8 cellular contexts compared by ENCODE assay signal in the genomic region with DNA sequence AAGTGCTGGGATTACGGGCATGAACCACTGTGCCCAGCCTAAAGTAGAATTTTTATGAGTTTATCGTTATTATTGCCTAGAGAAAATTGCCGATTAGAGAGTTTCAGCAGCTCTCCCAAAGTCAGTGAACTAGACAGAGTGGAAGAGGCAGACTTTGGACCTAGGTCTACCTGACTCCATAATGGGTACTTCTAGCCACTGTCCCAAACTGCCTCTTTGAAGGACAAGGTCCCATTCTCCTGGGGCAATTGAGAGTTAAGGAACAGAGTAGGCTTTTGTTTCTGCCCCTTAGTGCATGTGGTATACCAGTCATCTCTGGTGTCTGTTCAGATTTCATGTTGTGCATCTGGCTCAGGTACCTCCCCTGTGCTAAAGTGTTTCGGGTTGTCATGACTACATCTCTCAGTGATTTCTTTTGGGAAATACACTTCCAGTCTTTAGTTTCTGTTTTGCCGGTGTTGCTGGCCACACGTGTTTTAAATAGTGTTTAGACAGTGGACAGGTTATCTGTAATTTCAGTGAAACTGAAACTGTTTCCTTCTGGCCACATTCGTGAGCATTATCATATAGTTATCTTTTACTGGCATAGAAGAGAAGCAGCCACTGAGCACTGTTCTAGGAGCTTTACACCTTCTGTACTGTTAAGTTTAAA. TPM values are rescaled to one million over a fixed set of nuclear protein-coding genes. Genes with fewer than 3 reads are reported as not detected.
A peak's percentile ranks its signal among the peaks of the same experiment; 100 is the strongest.
DNase-seq lines count a peak whose midpoint lies in the region; ATAC-seq and TF ChIP-seq lines count a peak whose summit lies in the region.

No MANE protein-coding gene starts in this region.

- no peak for TF ChIP-seq POLR2A in breast epithelium (IDR thresholded peaks at IDR 0.05)

- peaks cover 6 to 9% (median 8%) of the 10 kb centered on the region in 4 donors for H3K4me1 Mint-ChIP-seq in CD4-positive, CD25-positive, alpha-beta regulatory T cell
- peaks cover 0 to 6% of the 10 kb centered on the region in 2 donors for H3K4me1 Mint-ChIP-seq in effector memory CD8-positive, alpha-beta T cell (ENCODE audit: low read depth in 2 of 2)

- peak; percentile 43 to 63 for ATAC-seq in CD4-positive, CD25-positive, alpha-beta regulatory T cell (ENCODE audit: low read depth in 2 of 2)
- ATAC-seq in GM19455 (IDR thresholded peaks at IDR 0.05; ENCODE audit: unreplicated experiment) (peak; percentile 83), HG03457 (IDR thresholded peaks at IDR 0.05; ENCODE audit: unreplicated experiment) (peak; percentile 91)
- ATAC-seq in effector memory CD8-positive, alpha-beta T cell (replicated peaks): peak; percentile 36

- H3K27me3 Mint-ChIP-seq in CD4-positive, CD25-positive, alpha-beta regulatory T cell: no peaks in the 10 kb centered on the region
- H3K27me3 Mint-ChIP-seq in effector memory CD8-positive, alpha-beta T cell: peaks cover 0 to 3% of the 10 kb centered on the region in 2 donors

- no peaks in the 10 kb centered on the region for H3K27me3 ChIP-seq in CD4-positive, CD25-positive, alpha-beta regulatory T cell (ENCODE audit: control insufficient read depth, insufficient read depth, low read length)
- no peaks in the 10 kb centered on the region for H3K27me3 ChIP-seq in breast epithelium

- H3K4me3 ChIP-seq in CD4-positive, CD25-positive, alpha-beta regulatory T cell (ENCODE audit: low read depth, low read length): peak overlapping the region; percentile 70
- peak overlapping the region in 1 of 3 donors; percentile 5 for H3K4me3 ChIP-seq in breast epithelium

- peak overlapping the region; percentile 33 to 85 (median 44) for H3K4me3 Mint-ChIP-seq in CD4-positive, CD25-positive, alpha-beta regulatory T cell
- no peak overlapping the region for H3K4me3 Mint-ChIP-seq in effector memory CD8-positive, alpha-beta T cell

- H3K27ac ChIP-seq in CD4-positive, CD25-positive, alpha-beta regulatory T cell (ENCODE audit: insufficient read depth, low read length, poor library complexity, severe bottlenecking): no peak overlapping the region
- H3K27ac ChIP-seq in breast epithelium: no peak overlapping the region

- H3K9me3 ChIP-seq in CD4-positive, CD25-positive, alpha-beta regulatory T cell (ENCODE audit: control insufficient read depth in 2 of 2, low read length in 2 of 2): no peaks in the 10 kb centered on the region
- H3K9me3 ChIP-seq in breast epithelium: no peaks in the 10 kb centered on the region

- H3K9me3 Mint-ChIP-seq in CD4-positive, CD25-positive, alpha-beta regulatory T cell: no peaks in the 10 kb centered on the region
- H3K9me3 Mint-ChIP-seq in effector memory CD8-positive, alpha-beta T cell: no peaks in the 10 kb centered on the region

- intact Hi-C loops in breast epithelium (cut with DNase I; ENCODE audit: low total_unique reads): no loop called here

- no peak for TF ChIP-seq CTCF in breast epithelium (IDR thresholded peaks at IDR 0.05)

- peak in 2 of 3 donors; percentile 6 to 54 for DNase-seq in CD4-positive, CD25-positive, alpha-beta regulatory T cell
- no peak for DNase-seq in effector memory CD8-positive, alpha-beta T cell
- no peak for DNase-seq in activated CD8-positive, alpha-beta memory T cell treated with anti-CD3 and anti-CD28 coated beads for 24 hours
- DNase-seq in NCI-H187 (lab: John Stamatoyannopoulos, UW): no peak
- no peak for DNase-seq in breast epithelium (ENCODE audit: low spot score in 2 of 2)
- no peak for DNase-seq in superior temporal gyrus (ENCODE audit: extremely low spot score)

- H3K36me3 Mint-ChIP-seq in CD4-positive, CD25-positive, alpha-beta regulatory T cell: peaks cover 2% of the 10 kb centered on the region
- H3K36me3 Mint-ChIP-seq in effector memory CD8-positive, alpha-beta T cell (ENCODE audit: insufficient read depth): no peaks in the 10 kb centered on the region

- H3K27ac Mint-ChIP-seq in CD4-positive, CD25-positive, alpha-beta regulatory T cell: peak overlapping the region in 2 of 3 donors; percentile 19 to 59
- H3K27ac Mint-ChIP-seq in effector memory CD8-positive, alpha-beta T cell: no peak overlapping the region

- no peaks in the 10 kb centered on the region for H3K4me1 ChIP-seq in CD4-positive, CD25-positive, alpha-beta regulatory T cell (ENCODE audit: control insufficient read depth, insufficient read depth, low read length, poor library complexity, severe bottlenecking)
- no peaks in the 10 kb centered on the region for H3K4me1 ChIP-seq in breast epithelium

- H3K36me3 ChIP-seq in CD4-positive, CD25-positive, alpha-beta regulatory T cell (ENCODE audit: control insufficient read depth, insufficient read depth, low read length): no peaks in the 10 kb centered on the region
- H3K36me3 ChIP-seq in breast epithelium: no peaks in the 10 kb centered on the region

RNA-seq across cellular contexts. Expression of a gene that starts 4.7 kb away (rescaled TPM):
- total RNA-seq in CD4-positive, CD25-positive, alpha-beta regulatory T cell: 0.10 TPM
- under 1 TPM in 2 of 4 donors, not detected in 2; 0.13 to 0.15 TPM for polyA plus RNA-seq in CD4-positive, CD25-positive, alpha-beta regulatory T cell
- total RNA-seq in breast epithelium: 1 to 10 TPM in 1 of 3 donors, under 1 TPM in 2; 0.59 to 2.9 (median 0.66) TPM

RNA-seq across cellular contexts. Expression of a gene that starts 52.5 kb away (rescaled TPM):
- 0.37 TPM for total RNA-seq in CD4-positive, CD25-positive, alpha-beta regulatory T cell
- polyA plus RNA-seq in CD4-positive, CD25-positive, alpha-beta regulatory T cell: 1 to 10 TPM in 2 of 4 donors, under 1 TPM in 2; 0.24 to 1.8 (median 1.1) TPM
- 100 to 1,000 TPM in 1 of 3 donors, 10 to 100 TPM in 2; 13.8 to 197 (median 29.3) TPM for total RNA-seq in breast epithelium

Comparison
In these comparisons a context has a peak if more than half of its experiments do, and no peak if none do; other contexts are left out.
1. ATAC-seq: peak in every context shown above with its lines; median percentile 91 in HG03457; 83 in GM19455; 53 in CD4-positive, CD25-positive, alpha-beta regulatory T cell; 36 in effector memory CD8-positive, alpha-beta T cell.
2. DNase-seq: peak in CD4-positive, CD25-positive, alpha-beta regulatory T cell (2 of 3); none in effector memory CD8-positive, alpha-beta T cell (0 of 3), activated CD8-positive, alpha-beta memory T cell treated with anti-CD3 and anti-CD28 coated beads for 24 hours (single experiment), NCI-H187 (0 of 2), breast epithelium (0 of 2) and superior temporal gyrus (single experiment).
3. H3K27ac Mint-ChIP-seq: peak in CD4-positive, CD25-positive, alpha-beta regulatory T cell (2 of 3); none in effector memory CD8-positive, alpha-beta T cell (0 of 2).
4. H3K4me3 Mint-ChIP-seq: peak in CD4-positive, CD25-positive, alpha-beta regulatory T cell (4 of 4); none in effector memory CD8-positive, alpha-beta T cell (0 of 2).
5. RNA of a gene that starts 52.5 kb away (total RNA-seq): 13.8 to 197 TPM in breast epithelium; 0.37 TPM in CD4-positive, CD25-positive, alpha-beta regulatory T cell (single experiment); every median in the first group is over 10 times any median in the second.